In genomic region chr15:75801859-75802593, GRCh38 we compare ENCODE assay signal across 8 cellular contexts. TPM values are rescaled to one million over a fixed set of nuclear protein-coding genes. Genes with fewer than 3 reads are reported as not detected.
DNase-seq lines count a peak whose midpoint lies in the region; ATAC-seq, FAIRE-seq and TF ChIP-seq lines count a peak whose summit lies in the region.

No MANE protein-coding gene starts in this region.

- FAIRE-seq in K562 (lab: Jason Lieb, UNC) (peak; percentile 88), small intestine (lab: Jason Lieb, UNC) (no peak)

- peak overlapping the region; percentile 17 to 75; a peak in 2 of 4 replicates for H3K9ac ChIP-seq in K562 (ENCODE audit: insufficient read depth in 1 of 2, low read depth in 2 of 2, low read length in 2 of 2)
- no peak overlapping the region for H3K9ac ChIP-seq in iPS-18a (ENCODE audit: low read length)

- H3K27ac ChIP-seq in K562 (ENCODE audit: extremely low read depth, low read depth, low read length) = no peak overlapping the region
- no peak overlapping the region for H3K27ac ChIP-seq in iPS-18a (ENCODE audit: low read length)
- H3K27ac ChIP-seq in small intestine (ENCODE audit: low read depth in 1 of 2, low read length in 1 of 2) = no peak overlapping the region

- H3K4me1 ChIP-seq in K562 (replicated peaks in 1 of 2; ENCODE audit: control insufficient read depth in 2 of 2, insufficient read depth in 2 of 2, low read length in 2 of 2) (peaks cover 7 to 11% of the 10 kb centered on the region in 2 experiments; a peak in 4 of 5 replicates), iPS-18a (ENCODE audit: control insufficient read depth, low read depth, low read length) (no peaks in the 10 kb centered on the region), small intestine (ENCODE audit: control insufficient read depth in 2 of 2, insufficient read depth in 1 of 2, low read depth in 1 of 2, low read length in 1 of 2) (no peaks in the 10 kb centered on the region)

- H3K9me3 ChIP-seq in K562 (replicated peaks; ENCODE audit: control insufficient read depth, insufficient read depth, low read depth, low read length) = no peaks in the 10 kb centered on the region
- H3K9me3 ChIP-seq in iPS-18a (ENCODE audit: control insufficient read depth, low read depth, low read length) = no peaks in the 10 kb centered on the region
- no peaks in the 10 kb centered on the region for H3K9me3 ChIP-seq in small intestine (ENCODE audit: control insufficient read depth, low read depth)

- intact Hi-C loops in K562 (cut with micrococcal nuclease) = loop anchor here (1.0 to 2.0 kb wide), 3 partner anchors 74 to 119 kb away; no protein-coding TSS in a partner anchor

- H2AFZ ChIP-seq in K562 (ENCODE audit: low read depth, low read length) = peak overlapping the region; percentile 92

- TF ChIP-seq POLR2A in K562 (conservative IDR thresholded peaks at IDR 0.05) (no peak), GM18505 (IDR thresholded peaks at IDR 0.05; ENCODE audit: borderline replicate concordance, extremely low read depth, insufficient read depth, insufficient read length) (no peak)

- H4K20me1 ChIP-seq in K562 (replicated peaks; ENCODE audit: control insufficient read depth, insufficient read depth, low read length) = no peaks in the 10 kb centered on the region

- WGBS in K562 (ENCODE audit: insufficient coverage, low coverage, missing lambda C conversion rate) = 4% methylated on average over 18 of the region's 25 CpGs
- WGBS in small intestine, 3 donors = 4 to 6% (median 5%) methylated on average over 25 of the region's 25 CpGs

- 0 out of 2 replicates have a peak overlapping the region, but pooled peaks have one; percentile 9 for H3K4me3 ChIP-seq in K562
- peak overlapping the region; percentile 26 for H3K4me3 ChIP-seq in iPS-18a (ENCODE audit: low read length)
- H3K4me3 ChIP-seq in small intestine (ENCODE audit: low read depth in 1 of 2, low read length in 2 of 2) = no peak overlapping the region

- ATAC-seq in HG02759 (IDR thresholded peaks at IDR 0.05; ENCODE audit: unreplicated experiment) (peak; percentile 80), K562 (peak; percentile 100), GM18505 (IDR thresholded peaks at IDR 0.05; ENCODE audit: unreplicated experiment) (no peak)

- in situ Hi-C loops in K562 (cut with MboI) = no loop called here

- H3K27me3 ChIP-seq in K562 (ENCODE audit: control insufficient read depth in 2 of 2, insufficient read depth in 2 of 2, low read length in 2 of 2) (peaks cover under 1 to 4% of the 10 kb centered on the region in 2 experiments; a peak in 1 of 5 replicates), iPS-18a (ENCODE audit: control insufficient read depth, insufficient read depth, low read length) (peaks cover 24% of the 10 kb centered on the region), small intestine (ENCODE audit: control insufficient read depth in 2 of 2, insufficient read depth in 2 of 2, low read length in 2 of 2) (peaks cover 0 to 4% of the 10 kb centered on the region in 2 donors)

- no peaks in the 10 kb centered on the region for H3K79me2 ChIP-seq in K562 (ENCODE audit: control insufficient read depth, insufficient read depth, low read length)

- BruUV-seq in K562 (replicated peaks; lab: Mats Ljungman, UMichigan) = no TSS peak

- no peaks in the 10 kb centered on the region for H3K9me1 ChIP-seq in K562 (ENCODE audit: control insufficient read depth, insufficient read depth, low read length)

- TF ChIP-seq EP300 in K562 (IDR thresholded peaks at IDR 0.05; ENCODE audit: low read length) = no peak

- DNase-seq in ELR (ENCODE audit: low read depth) (peak; percentile 82), NCI-H2081 (lab: John Stamatoyannopoulos, UW) (peak; percentile 79 to 80), UCSD-AML1 (lab: John Stamatoyannopoulos, UW; ENCODE audit: unreplicated experiment) (peak; percentile 82), K562 (ENCODE audit: extremely low read depth in 1 of 4, low spot score in 3 of 4) (peak; percentile 87 to 92 (median 90)), small intestine (peak; percentile 74)

- H3K36me3 ChIP-seq in K562 (ENCODE audit: control insufficient read depth, insufficient read depth, low read length) (no peaks in the 10 kb centered on the region), iPS-18a (ENCODE audit: control insufficient read depth, low read depth, low read length) (no peaks in the 10 kb centered on the region), small intestine (ENCODE audit: control insufficient read depth in 2 of 2, insufficient read depth in 2 of 2, low read length in 2 of 2) (no peaks in the 10 kb centered on the region)

- TF ChIP-seq RAD21 in K562 (CRISPR knock-in tag; conservative IDR thresholded peaks at IDR 0.05 in 1 of 2, IDR thresholded peaks at IDR 0.05 in 1 of 2) = peak; percentile 87 to 89

- peak overlapping the region; percentile 81 for H3K4me2 ChIP-seq in K562 (ENCODE audit: insufficient read depth, low read length)

- CTCF ChIA-PET in K562 (lab: Yijun Ruan, JAX; ENCODE audit: low intra/inter-chr PET ratio) = interaction anchor here (0.6 to 1.7 kb wide), 11 partner anchors 16 to 472 kb away, joined by 3 to 6 read pairs (median 3); no protein-coding TSS in a partner anchor

- POLR2A ChIA-PET in K562 (lab: Yijun Ruan, JAX) = interaction anchor here (0.5 to 1.1 kb wide), 3 partner anchors 14 to 477 kb away, joined by 4 to 5 read pairs (median 4); no protein-coding TSS in a partner anchor

- TF ChIP-seq CTCF in K562 (IDR thresholded peaks at IDR 0.05 in 2 of 3, conservative IDR thresholded peaks at IDR 0.05 in 1 of 3; ENCODE audit: insufficient read depth in 2 of 3, low read depth in 1 of 3, low read length in 3 of 3) = peak; percentile 75 to 91 (median 89)

TF ChIP-seq in K562, 482 proteins besides CTCF, POLR2A, EP300 and RAD21 (continues in another document):
- peak; percentile 47; the same call in 1 of the 2 replicates for TF ChIP-seq CREM (IDR thresholded peaks at IDR 0.05; ENCODE audit: low read depth)
- TF ChIP-seq ETS1 (conservative IDR thresholded peaks at IDR 0.05; ENCODE audit: control insufficient read depth, low read depth, low read length) = 0 out of 2 replicates have a peak, but pooled peaks have one; percentile 45
- TF ChIP-seq ZNF217 (CRISPR knock-in tag; IDR thresholded peaks at IDR 0.05) = no peak
- TF ChIP-seq RBFOX2 (IDR thresholded peaks at IDR 0.05; ENCODE audit: low read depth, low read length) = no peak
- no peak for TF ChIP-seq ZNF583 (CRISPR knock-in tag; IDR thresholded peaks at IDR 0.05)
- TF ChIP-seq LCOR (CRISPR knock-in tag; IDR thresholded peaks at IDR 0.05) = 0 out of 2 replicates have a peak, but pooled peaks have one; percentile 46
- TF ChIP-seq PHF20 (IDR thresholded peaks at IDR 0.05; ENCODE audit: partially characterized antibody) = no peak
- no peak for TF ChIP-seq MBD2 (IDR thresholded peaks at IDR 0.05; ENCODE audit: borderline replicate concordance, low read depth)
- TF ChIP-seq MCM5 (IDR thresholded peaks at IDR 0.05; ENCODE audit: low read depth) = no peak
- TF ChIP-seq ZFP30 (CRISPR knock-in tag; IDR thresholded peaks at IDR 0.05; ENCODE audit: borderline replicate concordance) = no peak
- 0 out of 2 replicates have a peak, but pooled peaks have one; percentile 9 for TF ChIP-seq ARID1B (IDR thresholded peaks at IDR 0.05)
- TF ChIP-seq PRMT5 (CRISPR knock-in tag; IDR thresholded peaks at IDR 0.05) = no peak
- no peak for TF ChIP-seq BRF1 (IDR thresholded peaks at IDR 0.05; ENCODE audit: borderline replicate concordance, extremely low read depth, insufficient read length)
- TF ChIP-seq ZNF274 (IDR thresholded peaks at IDR 0.05; ENCODE audit: borderline replicate concordance, low read depth, low read length) = no peak
- no peak for TF ChIP-seq ZBED1 (IDR thresholded peaks at IDR 0.05)

RNA-seq across cellular contexts. Expression of gene UBE2Q2, which starts 41.2 kb away (rescaled TPM):
- 25.9 and 57.4 TPM in 2 replicates for total RNA-seq in K562 (2011; cell fraction: chromatin; rRNA removed; ENCODE audit: low replicate concordance)
- 17.8 and 19.2 TPM in 2 replicates for total RNA-seq in K562 (2011; cell fraction: nucleolus; rRNA removed)
- total RNA-seq in K562 (2011; cell fraction: nucleoplasm; rRNA removed) = 40.3 and 64.1 TPM in 2 replicates
- total RNA-seq in K562 (2014; rRNA removed) (11.6 and 12.1 TPM in 2 replicates), K562 (2014; rRNA removed; fragmentation: Illumina TruSeq; extraction: Trizol) (22.0 and 22.9 TPM in 2 replicates), K562 (2015; rRNA removed; fragmentation: Illumina TruSeq; extraction: Trizol) (20.2 and 24.0 TPM in 2 replicates), K562 (2021) (15.2 and 16.2 TPM in 2 replicates)
- polyA plus RNA-seq in K562 (2011; rRNA removed) (15.4 and 19.2 TPM in 2 replicates), K562 (2014; fragmentation: Illumina TruSeq; extraction: Trizol) (13.4 and 16.9 TPM in 2 replicates), K562 (2014; fragmentation: Nextera tagmentation; extraction: Ambion mirVana) (1 to 10 TPM; 6.2 to 7.1 TPM), K562 (2014; rRNA removed) (13.0 and 13.5 TPM in 2 replicates), small intestine (10 to 100 TPM in 1 of 3 donors, 1 to 10 TPM in 2; 2.5 to 14.8 (median 8.9) TPM)
- 5.5 and 7.4 TPM in 2 replicates for polyA plus RNA-seq in K562 (2011; cell fraction: cytosol; rRNA removed)
- 19.2 and 26.7 TPM in 2 replicates for polyA plus RNA-seq in K562 (2011; cell fraction: nucleus; rRNA removed)
- polyA plus RNA-seq in K562 (2012) = 13.1 and 13.6 TPM in 2 replicates
- 16.7 and 18.0 TPM in 2 replicates for polyA minus RNA-seq in K562 (2011; rRNA and poly(A)+ RNA removed)
- polyA minus RNA-seq in K562 (2011; cell fraction: cytosol; rRNA and poly(A)+ RNA removed) = 6.3 and 6.8 TPM in 2 replicates
- polyA minus RNA-seq in K562 (2011; cell fraction: nucleus; rRNA and poly(A)+ RNA removed) = 25.3 and 28.0 TPM in 2 replicates

Comparison
In these comparisons a context has a peak if more than half of its experiments do, and no peak if none do; other contexts are left out.
1. H3K4me3 ChIP-seq: peak in K562 (single experiment) and iPS-18a (single experiment); none in small intestine (0 of 2).
2. Peak in every context shown above with its lines, with median percentiles within 50 percentile points of each other: DNase-seq.